ENCODE assay signal across 17 cellular contexts in the genomic region with DNA sequence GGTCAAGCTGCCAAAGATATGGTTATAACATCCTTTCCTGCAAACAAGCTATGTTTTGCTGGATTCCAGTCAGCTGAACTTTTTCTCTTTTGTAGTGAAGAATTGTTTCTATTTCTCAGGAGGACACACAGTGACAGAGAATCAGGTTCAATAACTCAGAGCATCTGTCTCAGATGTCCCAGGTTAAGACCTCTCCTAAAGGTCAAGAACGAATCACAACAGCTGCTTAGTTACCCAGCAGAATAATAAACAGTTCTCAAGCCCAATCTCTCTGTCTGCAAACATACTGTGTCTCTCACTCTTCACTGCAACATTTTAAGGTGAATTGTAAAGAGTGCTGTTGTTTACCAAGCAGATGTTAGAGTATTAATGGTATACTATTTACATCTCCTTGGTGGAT.
"Had no signal": no experiment of that assay in that cellular context is flagged by ENCODE, and none has a peak within 500 bp of the region (broad histone marks: within the 10 kb centered on the region; RNA-seq: fewer than 3 reads in every experiment).

No MANE protein-coding gene starts in this region.

- H3K27me3 Mint-ChIP-seq: dendritic cell treated with granulocyte-macrophage colony-stimulating factor and Interleukin-4, amounts not matched to agents 40 ng/mL and 50 ng/mL, for 4 days; naive B cell; stimulated activated naive B cell treated with anti-CD40 and anti-IgM and Interleukin-4, amounts not matched to agents 10 μg/mL and 1 μg/mL and 100 μg/mL, for 72 hours had no signal

- H3K27ac Mint-ChIP-seq: dendritic cell treated with granulocyte-macrophage colony-stimulating factor and Interleukin-4, amounts not matched to agents 40 ng/mL and 50 ng/mL, for 4 days; naive B cell; stimulated activated naive B cell treated with anti-CD40 and anti-IgM and Interleukin-4, amounts not matched to agents 10 μg/mL and 1 μg/mL and 100 μg/mL, for 72 hours had no signal

- DNase-seq: activated CD4-positive, CD25-positive, alpha-beta regulatory T cell treated with anti-CD3 and anti-CD28 coated beads, Interleukin-2, amount 50 U/mL, for 72 hours; activated naive CD4-positive, alpha-beta T cell treated with Interleukin-2 at 50 U/mL for 16 hours; activated T-cell treated with anti-CD3 and anti-CD28 coated beads for 4 hours; anterior cingulate cortex; effector memory CD4-positive, alpha-beta T cell; foreskin melanocyte; heart left ventricle; left colon; midbrain; naive B cell; stimulated activated CD4-positive, alpha-beta T cell treated with anti-CD3 and anti-CD28 coated beads, Interleukin-4, amount 100 ng/mL, for 1 hour; stimulated activated naive B cell treated with anti-CD40 and anti-IgM and Interleukin-4, amounts not matched to agents 10 μg/mL and 1 μg/mL and 100 μg/mL, for 72 hours; tibial artery had no signal

- H3K4me3 ChIP-seq: heart left ventricle, lung, tibial artery had no signal

- H3K27ac ChIP-seq: epithelial cell of prostate, heart left ventricle, neutrophil, tibial artery had no signal

- ATAC-seq: heart left ventricle; left colon; stimulated activated naive B cell treated with anti-CD40 and anti-IgM and Interleukin-4, amounts not matched to agents 10 μg/mL and 1 μg/mL and 100 μg/mL, for 72 hours had no signal

- H3K27me3 ChIP-seq: heart left ventricle, neutrophil, tibial artery had no signal

- H3K36me3 ChIP-seq: heart left ventricle, neutrophil, tibial artery had no signal

- H3K9me3 Mint-ChIP-seq: stimulated activated naive B cell treated with anti-CD40 and anti-IgM and Interleukin-4, amounts not matched to agents 10 μg/mL and 1 μg/mL and 100 μg/mL, for 72 hours had no signal

- H3K4me3 Mint-ChIP-seq: dendritic cell treated with granulocyte-macrophage colony-stimulating factor and Interleukin-4, amounts not matched to agents 40 ng/mL and 50 ng/mL, for 4 days; naive B cell; stimulated activated naive B cell treated with anti-CD40 and anti-IgM and Interleukin-4, amounts not matched to agents 10 μg/mL and 1 μg/mL and 100 μg/mL, for 72 hours had no signal

- H3K4me1 Mint-ChIP-seq: naive B cell; stimulated activated naive B cell treated with anti-CD40 and anti-IgM and Interleukin-4, amounts not matched to agents 10 μg/mL and 1 μg/mL and 100 μg/mL, for 72 hours had no signal

- H3K9me3 ChIP-seq: neutrophil, tibial artery had no signal

- H3K36me3 Mint-ChIP-seq: naive B cell; stimulated activated naive B cell treated with anti-CD40 and anti-IgM and Interleukin-4, amounts not matched to agents 10 μg/mL and 1 μg/mL and 100 μg/mL, for 72 hours had no signal
